ENCODE assay signal across 10 cellular contexts in the genomic region with DNA sequence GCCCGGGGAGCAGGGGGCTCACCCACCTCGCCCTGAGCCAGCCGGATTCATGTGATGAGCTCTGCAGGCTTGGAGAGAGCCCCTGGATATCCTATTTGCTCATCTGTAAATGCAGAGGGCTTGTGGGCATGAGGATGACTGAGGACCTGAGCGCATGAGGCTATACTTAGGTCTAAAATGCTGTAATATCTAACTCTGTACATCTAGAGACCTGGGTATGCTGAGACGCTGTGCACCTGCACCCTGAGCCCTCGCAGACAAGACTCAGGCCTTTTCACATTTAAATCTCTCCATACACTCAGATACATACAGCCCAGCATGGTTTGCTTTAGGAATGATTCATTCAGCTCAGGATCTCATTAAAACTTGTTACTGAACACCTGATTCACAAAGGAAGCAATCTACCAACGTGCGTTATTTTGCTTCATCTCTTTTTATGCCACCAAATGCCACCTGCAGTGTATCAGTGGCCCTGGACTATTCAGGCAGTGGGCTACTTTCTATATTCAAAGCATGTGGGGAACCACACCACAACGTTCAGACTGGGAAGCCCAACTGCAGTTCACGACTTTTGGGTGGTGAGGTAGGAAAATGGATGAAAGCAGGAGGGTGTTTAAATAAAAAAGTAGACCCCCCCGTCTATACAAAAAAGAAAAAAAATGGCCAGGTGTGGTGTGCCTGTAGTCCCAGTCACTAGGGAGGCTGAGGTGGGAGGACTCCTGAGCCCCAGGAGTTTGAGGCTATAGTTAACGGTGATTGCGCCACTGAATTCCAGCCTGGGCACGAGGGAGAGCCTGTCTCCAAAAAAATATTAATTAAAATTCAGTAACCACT. TPM values are rescaled to one million over a fixed set of nuclear protein-coding genes. Genes with fewer than 3 reads are reported as not detected.
DNase-seq lines count a peak whose midpoint lies in the region; ATAC-seq and TF ChIP-seq lines count a peak whose summit lies in the region.
"Had no signal": no experiment of that assay in that cellular context is flagged by ENCODE, and none has a peak within 500 bp of the region (broad histone marks: within the 10 kb centered on the region; RNA-seq: fewer than 3 reads in every experiment).

No MANE protein-coding gene starts in this region.

- H3K27ac ChIP-seq in DND-41 (ENCODE audit: low read length) (peak overlapping the region; percentile 30; the same call in 1 of the 2 replicates), HEK293 (ENCODE audit: extremely low read depth, low read depth, low read length) (no peak overlapping the region), heart left ventricle (no peak overlapping the region)

- no peak overlapping the region for H3K4me3 Mint-ChIP-seq in activated CD4-positive, alpha-beta memory T cell treated with anti-CD3 and anti-CD28 coated beads, Interleukin-2, amount 10 ng/mL, durations not matched to agents 7 days and 5 days
- H3K4me3 Mint-ChIP-seq in natural killer cell, result peak overlapping the region; percentile 65
- H3K4me3 Mint-ChIP-seq: nephron had no signal

- H3K4me1 Mint-ChIP-seq in activated CD4-positive, alpha-beta memory T cell treated with anti-CD3 and anti-CD28 coated beads, Interleukin-2, amount 10 ng/mL, durations not matched to agents 7 days and 5 days, result peaks cover 82% of the 10 kb centered on the region
- H3K4me1 Mint-ChIP-seq in natural killer cell, result peaks cover 70% of the 10 kb centered on the region in 2 donors

- peak overlapping the region; percentile 0 for H3K27ac Mint-ChIP-seq in activated CD4-positive, alpha-beta memory T cell treated with anti-CD3 and anti-CD28 coated beads, Interleukin-2, amount 10 ng/mL, durations not matched to agents 7 days and 5 days
- peak overlapping the region; percentile 7 to 81 for H3K27ac Mint-ChIP-seq in natural killer cell

- no peak overlapping the region for H3K4me2 ChIP-seq in DND-41 (ENCODE audit: insufficient read depth, low read length)

- no peak overlapping the region for H2AFZ ChIP-seq in DND-41 (ENCODE audit: low read depth, low read length)

- peak; percentile 46 for DNase-seq in DND-41
- no peak for DNase-seq in activated CD4-positive, alpha-beta memory T cell treated with anti-CD3 and anti-CD28 coated beads, Interleukin-2, amount 10 ng/mL, durations not matched to agents 7 days and 5 days
- DNase-seq in natural killer cell, result no peak
- no peak for DNase-seq in heart left ventricle
- DNase-seq in middle frontal gyrus (ENCODE audit: extremely low spot score, low spot score), result no peak
- no peak for DNase-seq in erythroblast (lab: John Stamatoyannopoulos, UW)
- DNase-seq: activated effector memory CD4-positive, alpha-beta T cell treated with anti-CD3 and anti-CD28 coated beads, Interleukin-2, amount 50 U/mL, for 16 hours had no signal

- peak; percentile 54 for ATAC-seq in DND-41 (ENCODE audit: insufficient read depth, low read depth)
- peak; percentile 39 to 50 (median 40) for ATAC-seq in natural killer cell
- no peak for ATAC-seq in heart left ventricle
- no peak for ATAC-seq in HG02763 (IDR thresholded peaks at IDR 0.05; ENCODE audit: unreplicated experiment)

- H4K20me1 ChIP-seq in DND-41 (ENCODE audit: insufficient read depth, low read length), result peaks cover 97% of the 10 kb centered on the region

- peaks cover 97% of the 10 kb centered on the region for H3K79me2 ChIP-seq in DND-41 (ENCODE audit: insufficient read depth, low read length)

- intact Hi-C loops in natural killer cell (cut with micrococcal nuclease) (no loop called here), heart left ventricle (cut with DNase I) (no loop called here)

- no peaks in the 10 kb centered on the region for H3K9me3 Mint-ChIP-seq in activated CD4-positive, alpha-beta memory T cell treated with anti-CD3 and anti-CD28 coated beads, Interleukin-2, amount 10 ng/mL, durations not matched to agents 7 days and 5 days
- H3K9me3 Mint-ChIP-seq in natural killer cell, result no peaks in the 10 kb centered on the region
- H3K9me3 Mint-ChIP-seq: nephron had no signal

- WGBS in heart left ventricle, 4 donors, result 68 to 76% (median 72%) methylated on average over 14 of the region's 14 CpGs

- POLR2A ChIA-PET in HEK293 (lab: Yijun Ruan, JAX), result no interaction called here
- POLR2A ChIA-PET in activated CD4-positive, alpha-beta memory T cell treated with anti-CD3 and anti-CD28 coated beads, Interleukin-2, amount 10 ng/mL, durations not matched to agents 7 days and 5 days (lab: Charles Lee), result interaction anchor here (1.2 to 5.2 kb wide), 3 partner anchors 9 to 140 kb away, joined by 3 to 32 read pairs (median 3); a partner anchor contains a TSS

- H3K4me1 ChIP-seq in DND-41 (ENCODE audit: insufficient read depth, low read length) (peaks cover 81% of the 10 kb centered on the region), HEK293 (ENCODE audit: control insufficient read depth, insufficient read depth, low read length) (peaks cover 29% of the 10 kb centered on the region), heart left ventricle (peaks cover 4 to 86% (median 67%) of the 10 kb centered on the region in 12 donors)

- CTCF ChIA-PET in HEK293 (lab: Yijun Ruan, JAX), result interaction anchor here (6.0 kb wide), 1 partner anchor 15 kb away, joined by 32 read pairs; no protein-coding TSS in a partner anchor
- CTCF ChIA-PET in activated CD4-positive, alpha-beta memory T cell treated with anti-CD3 and anti-CD28 coated beads, Interleukin-2, amount 10 ng/mL, durations not matched to agents 7 days and 5 days (lab: Charles Lee), result interaction anchor here (7.2 kb wide), 1 partner anchor 15 kb away, joined by 62 read pairs; no protein-coding TSS in a partner anchor

- no peak for TF ChIP-seq POLR2A in heart left ventricle (IDR thresholded peaks at IDR 0.05)
- no peak for TF ChIP-seq POLR2A in erythroblast (IDR thresholded peaks at IDR 0.05; ENCODE audit: low read length)

- 0 out of 2 replicates have a peak, but pooled peaks cover 7% of the 10 kb centered on the region for H3K36me3 ChIP-seq in DND-41 (ENCODE audit: insufficient read depth, low read length)
- no peaks in the 10 kb centered on the region for H3K36me3 ChIP-seq in HEK293 (ENCODE audit: control insufficient read depth in 2 of 2, insufficient read depth in 1 of 2, low read length in 2 of 2)
- no peaks in the 10 kb centered on the region for H3K36me3 ChIP-seq in heart left ventricle

- TF ChIP-seq CTCF in DND-41 (IDR thresholded peaks at IDR 0.05; ENCODE audit: borderline replicate concordance, extremely low read depth, low read length, poor library complexity, severe bottlenecking), result no peak
- TF ChIP-seq CTCF in HEK293 (tag by site-specific recombination; IDR thresholded peaks at IDR 0.05), result no peak
- TF ChIP-seq CTCF in natural killer cell (IDR thresholded peaks at IDR 0.05), result no peak
- TF ChIP-seq CTCF in heart left ventricle (IDR thresholded peaks at IDR 0.05), result no peak

- peaks cover 5% of the 10 kb centered on the region for H3K36me3 Mint-ChIP-seq in activated CD4-positive, alpha-beta memory T cell treated with anti-CD3 and anti-CD28 coated beads, Interleukin-2, amount 10 ng/mL, durations not matched to agents 7 days and 5 days (ENCODE audit: low read depth)
- H3K36me3 Mint-ChIP-seq in natural killer cell, result no peaks in the 10 kb centered on the region

- no peak overlapping the region for H3K9ac ChIP-seq in DND-41 (ENCODE audit: low read depth, low read length)

- no peaks in the 10 kb centered on the region for H3K27me3 ChIP-seq in DND-41 (ENCODE audit: insufficient read depth, low read length, poor library complexity)
- H3K27me3 ChIP-seq in heart left ventricle, result no peaks in the 10 kb centered on the region

- H3K27me3 Mint-ChIP-seq in activated CD4-positive, alpha-beta memory T cell treated with anti-CD3 and anti-CD28 coated beads, Interleukin-2, amount 10 ng/mL, durations not matched to agents 7 days and 5 days, result no peaks in the 10 kb centered on the region
- no peaks in the 10 kb centered on the region for H3K27me3 Mint-ChIP-seq in natural killer cell (ENCODE audit: low read depth in 2 of 2)

- H3K4me3 ChIP-seq in DND-41 (ENCODE audit: low read depth in 1 of 2, low read length in 2 of 2) (no peak overlapping the region), HEK293 (ENCODE audit: low read depth, low read length) (no peak overlapping the region), heart left ventricle (no peak overlapping the region)

- H3K9me3 ChIP-seq in DND-41 (ENCODE audit: insufficient read depth, low read length, severe bottlenecking), result no peaks in the 10 kb centered on the region
- no peaks in the 10 kb centered on the region for H3K9me3 ChIP-seq in HEK293 (ENCODE audit: control insufficient read depth, insufficient read depth, low read depth, low read length)
- H3K9me3 ChIP-seq in heart left ventricle, result no peaks in the 10 kb centered on the region

TF ChIP-seq in HEK293, 187 proteins besides CTCF, POLR2A, EP300 and RAD21:
- no peak for TF ChIP-seq ZNF155 (tag by site-specific recombination; IDR thresholded peaks at IDR 0.05)
- TF ChIP-seq, protein P1, sequence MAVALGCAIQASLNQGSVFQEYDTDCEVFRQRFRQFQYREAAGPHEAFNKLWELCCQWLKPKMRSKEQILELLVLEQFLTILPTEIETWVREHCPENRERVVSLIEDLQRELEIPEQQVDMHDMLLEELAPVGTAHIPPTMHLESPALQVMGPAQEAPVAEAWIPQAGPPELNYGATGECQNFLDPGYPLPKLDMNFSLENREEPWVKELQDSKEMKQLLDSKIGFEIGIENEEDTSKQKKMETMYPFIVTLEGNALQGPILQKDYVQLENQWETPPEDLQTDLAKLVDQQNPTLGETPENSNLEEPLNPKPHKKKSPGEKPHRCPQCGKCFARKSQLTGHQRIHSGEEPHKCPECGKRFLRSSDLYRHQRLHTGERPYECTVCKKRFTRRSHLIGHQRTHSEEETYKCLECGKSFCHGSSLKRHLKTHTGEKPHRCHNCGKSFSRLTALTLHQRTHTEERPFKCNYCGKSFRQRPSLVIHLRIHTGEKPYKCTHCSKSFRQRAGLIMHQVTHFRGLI (tag by site-specific recombination; IDR thresholded peaks at IDR 0.05), result 0 out of 2 replicates have a peak, but pooled peaks have one; percentile 32
- peak; percentile 54 for TF ChIP-seq GLIS1 (tag by site-specific recombination; IDR thresholded peaks at IDR 0.05)
- TF ChIP-seq ZNF354C (tag by site-specific recombination; IDR thresholded peaks at IDR 0.05; ENCODE audit: borderline replicate concordance, low read depth), result no peak
TF ChIP-seq in HEK293: peak in this region for 2.

RNA-seq across cellular contexts. Expression of a gene that starts 12.0 kb away (rescaled TPM):
- 100 to 1,000 TPM; 162 to 166 TPM for total RNA-seq in activated CD4-positive, alpha-beta memory T cell treated with anti-CD3 and anti-CD28 coated beads, Interleukin-2, amount 10 ng/mL, durations not matched to agents 7 days and 5 days
- total RNA-seq in natural killer cell (100 to 1,000 TPM; 213 to 268 (median 236) TPM), heart left ventricle (10 to 100 TPM; 49.5 to 86.5 (median 68.1) TPM)
- 10 to 100 TPM; 20.3 to 38.0 TPM for polyA plus RNA-seq in heart left ventricle

Comparison
In these comparisons a context has a peak if more than half of its experiments do, and no peak if none do; other contexts are left out.
1. ATAC-seq: peak in DND-41 (single experiment) and natural killer cell (3 of 3); none in heart left ventricle (0 of 4) and HG02763 (single experiment).